ENCODE assay signal across 14 cellular contexts in the genomic region with DNA sequence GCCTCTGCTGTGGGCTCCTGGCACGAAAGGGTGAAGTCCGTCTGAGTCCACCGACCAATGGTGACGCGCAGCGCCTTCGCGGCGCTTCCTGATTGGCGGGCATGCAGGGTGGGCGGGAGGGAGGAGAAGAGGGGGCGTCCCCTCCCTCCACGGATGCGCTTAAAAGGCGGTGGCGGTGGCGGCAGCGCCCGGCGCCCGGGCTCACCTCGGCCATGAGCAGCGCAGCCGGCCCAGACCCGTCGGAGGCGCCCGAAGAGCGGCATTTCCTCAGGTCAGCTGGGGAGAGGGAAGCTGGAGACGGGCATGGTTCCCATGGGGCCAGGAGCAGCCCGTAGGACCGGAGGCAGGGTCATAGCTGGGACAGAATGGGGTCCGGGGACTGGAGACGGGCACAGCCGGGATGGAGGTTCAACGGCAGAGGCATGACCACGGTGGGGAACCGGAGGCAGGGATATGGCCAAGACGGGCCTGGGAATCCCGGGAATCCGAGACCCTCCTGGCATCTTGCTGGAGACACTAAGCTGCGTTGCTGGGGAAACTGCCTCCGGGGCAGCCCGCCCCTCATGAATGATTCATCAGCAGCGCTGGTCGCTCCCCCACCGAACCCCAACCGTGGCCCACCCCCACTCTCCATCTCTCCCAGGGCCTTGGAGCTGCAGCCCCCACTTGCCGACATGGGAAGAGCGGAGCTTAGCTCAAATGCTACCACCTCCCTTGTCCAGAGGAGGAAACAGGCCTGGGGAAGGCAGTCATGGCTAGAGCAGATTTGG. TPM values are rescaled to one million over a fixed set of nuclear protein-coding genes. Genes with fewer than 3 reads are reported as not detected.
DNase-seq lines count a peak whose midpoint lies in the region; ATAC-seq, FAIRE-seq and TF ChIP-seq lines count a peak whose summit lies in the region.
"Had no signal": no experiment of that assay in that cellular context is flagged by ENCODE, and none has a peak within 500 bp of the region (broad histone marks: within the 10 kb centered on the region; RNA-seq: fewer than 3 reads in every experiment).

A gene with protein sequence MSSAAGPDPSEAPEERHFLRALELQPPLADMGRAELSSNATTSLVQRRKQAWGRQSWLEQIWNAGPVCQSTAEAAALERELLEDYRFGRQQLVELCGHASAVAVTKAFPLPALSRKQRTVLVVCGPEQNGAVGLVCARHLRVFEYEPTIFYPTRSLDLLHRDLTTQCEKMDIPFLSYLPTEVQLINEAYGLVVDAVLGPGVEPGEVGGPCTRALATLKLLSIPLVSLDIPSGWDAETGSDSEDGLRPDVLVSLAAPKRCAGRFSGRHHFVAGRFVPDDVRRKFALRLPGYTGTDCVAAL (plus strand): TSS at position 191 of the 770 bp plus-strand sequence. CDS start 22 bp downstream, at position 213.

- H3K4me3 ChIP-seq in endodermal cell (ENCODE audit: low read length) (no peak within 1 kb of the TSS), mucosa of descending colon (no peak within 1 kb of the TSS), left lung (no peak within 1 kb of the TSS)
- H3K4me3 ChIP-seq: suprapubic skin had no signal

- H3K9me3 Mint-ChIP-seq in endodermal cell = no peaks in the 10 kb centered on the region

- WGBS in endodermal cell (ENCODE audit: insufficient coverage in 1 of 2, insufficient read length in 1 of 2), 2 experiments = 92 to 96% methylated on average over 19 to 50 of the region's 50 CpGs

- ATAC-seq in mucosa of descending colon = no peak
- no peak for ATAC-seq in left lung
- ATAC-seq: left lobe of liver had no signal

- H3K27ac ChIP-seq in endodermal cell (ENCODE audit: low read depth, low read length) = peak within 1 kb of the TSS; percentile 30
- no peak within 1 kb of the TSS for H3K27ac ChIP-seq in left lung
- H3K27ac ChIP-seq: suprapubic skin had no signal

- H3K36me3 Mint-ChIP-seq in endodermal cell (ENCODE audit: low read depth) = peaks cover 34% of the 10 kb centered on the region

- no peaks in the 10 kb centered on the region for H3K9me3 ChIP-seq in endodermal cell (ENCODE audit: control insufficient read depth, low read length)
- no peaks in the 10 kb centered on the region for H3K9me3 ChIP-seq in mucosa of descending colon
- H3K9me3 ChIP-seq in left lung = no peaks in the 10 kb centered on the region
- H3K9me3 ChIP-seq: suprapubic skin had no signal

- FAIRE-seq in RCC 7860 (lab: Jason Lieb, UNC) = no peak

- H3K36me3 ChIP-seq in endodermal cell (ENCODE audit: control insufficient read depth, insufficient read depth, low read length) (peaks cover 25% of the 10 kb centered on the region), mucosa of descending colon (ENCODE audit: low read depth) (no peaks in the 10 kb centered on the region), left lung (peaks cover 0 to 57% of the 10 kb centered on the region in 2 donors)

- peak in 8 of 14 donors; percentile 5 to 75 (median 30) for DNase-seq in C1 segment of cervical spinal cord (lab: John Stamatoyannopoulos, UW)
- peak; percentile 30 for DNase-seq in NCI-H748 treated with DMSO at 0.1 percent for 48 hours (lab: John Stamatoyannopoulos, UW)
- DNase-seq in endodermal cell = peak; percentile 93
- DNase-seq in mucosa of descending colon = no peak
- DNase-seq in HuH-7.5 (ENCODE audit: low spot score) = no peak
- DNase-seq in left lung = no peak
- DNase-seq in DMS79 treated with DMSO at 0.1 percent for 48 hours (lab: John Stamatoyannopoulos, UW) = no peak
- DNase-seq in RCC 7860 (ENCODE audit: low spot score) = no peak
- DNase-seq: activated CD4-positive, alpha-beta T cell treated with anti-CD3 and anti-CD28 coated beads for 1 hour; DMS79; KBM-7; NK-92 treated with Interleukin-12 subunit alpha and Interleukin-12 subunit beta, amount 100 ng/mL, for 24 hours had no signal

- intact Hi-C loops in mucosa of descending colon (cut with DNase I, micrococcal nuclease) (no loop called here), left lung (cut with DNase I) (no loop called here)

- no peak within 1 kb of the TSS for H3K9ac ChIP-seq in endodermal cell (ENCODE audit: extremely low read depth, low read length, poor library complexity, severe bottlenecking)

- H3K4me1 Mint-ChIP-seq in endodermal cell = peaks cover 4% of the 10 kb centered on the region

- no peak within 1 kb of the TSS for H3K27ac Mint-ChIP-seq in endodermal cell

- TF ChIP-seq CTCF in endodermal cell (conservative IDR thresholded peaks at IDR 0.05) (no peak), mucosa of descending colon (IDR thresholded peaks at IDR 0.05) (no peak), left lung (IDR thresholded peaks at IDR 0.05) (no peak)

- no peaks in the 10 kb centered on the region for H3K4me1 ChIP-seq in endodermal cell (ENCODE audit: control insufficient read depth, insufficient read depth, low read length)
- H3K4me1 ChIP-seq in mucosa of descending colon (ENCODE audit: low read depth) = peaks cover 6% of the 10 kb centered on the region
- H3K4me1 ChIP-seq in left lung = peaks cover 0 to 9% of the 10 kb centered on the region in 2 donors

- H3K27me3 ChIP-seq in endodermal cell (ENCODE audit: control insufficient read depth, insufficient read depth, low read length, poor library complexity, severe bottlenecking) (no peaks in the 10 kb centered on the region), left lung (no peaks in the 10 kb centered on the region)
- H3K27me3 ChIP-seq: suprapubic skin had no signal

- no peak within 1 kb of the TSS for H3K4me3 Mint-ChIP-seq in endodermal cell

- peaks cover 6% of the 10 kb centered on the region for H3K27me3 Mint-ChIP-seq in endodermal cell (ENCODE audit: insufficient read depth)

RNA-seq across cellular contexts. Expression of the gene that starts here (rescaled TPM):
- 10 to 100 TPM in 1 of 2 donors, 1 to 10 TPM in 1; 7.3 to 12.6 TPM for total RNA-seq in endodermal cell
- polyA plus RNA-seq in endodermal cell (2013, experiment 1 of 2) = 9.3 TPM
- 7.2 TPM for polyA plus RNA-seq in endodermal cell (2013, experiment 2 of 2)
- 10 to 100 TPM in 2 of 3 donors, 1 to 10 TPM in 1; 6.0 to 12.6 (median 10.6) TPM for total RNA-seq in mucosa of descending colon
- total RNA-seq in left lung = 1 to 10 TPM; 2.7 to 3.5 TPM

Comparison
In these comparisons a context has a peak if more than half of its experiments do, and no peak if none do; other contexts are left out.
1. DNase-seq: peak in C1 segment of cervical spinal cord (8 of 14), NCI-H748 treated with DMSO at 0.1 percent for 48 hours (single experiment) and endodermal cell (single experiment); none in mucosa of descending colon (0 of 3), HuH-7.5 (single experiment), left lung (0 of 2), DMS79 treated with DMSO at 0.1 percent for 48 hours (single experiment) and RCC 7860 (single experiment).